17 cellular contexts compared by ENCODE assay signal in the genomic region with DNA sequence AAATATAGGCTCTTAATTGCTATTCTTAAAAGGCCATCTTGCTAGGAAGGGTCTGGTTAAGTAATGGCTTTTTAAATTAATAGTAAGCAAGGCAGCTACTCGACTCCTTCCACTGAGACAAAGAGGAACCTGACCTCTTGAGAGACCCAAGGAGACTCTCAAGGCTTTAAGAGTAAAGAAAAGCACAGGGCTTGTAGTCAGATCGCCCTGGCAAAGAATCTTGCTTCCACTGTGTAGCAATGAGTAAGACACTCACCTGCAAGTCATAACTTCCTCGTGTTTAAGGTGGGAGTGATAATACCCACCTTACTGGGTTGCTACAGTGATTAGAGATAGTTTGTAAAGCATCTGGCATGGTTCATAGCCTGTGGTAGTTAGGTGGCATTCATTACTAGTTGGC.
DNase-seq lines count a peak whose midpoint lies in the region; ATAC-seq and TF ChIP-seq lines count a peak whose summit lies in the region.
"Had no signal": no experiment of that assay in that cellular context is flagged by ENCODE, and none has a peak within 500 bp of the region (broad histone marks: within the 10 kb centered on the region; RNA-seq: fewer than 3 reads in every experiment).

No MANE protein-coding gene starts in this region.

- no peak overlapping the region for H3K4me3 ChIP-seq in right atrium auricular region
- no peak overlapping the region for H3K4me3 ChIP-seq in right cardiac atrium (ENCODE audit: low read length)
- H3K4me3 ChIP-seq in left lung, result no peak overlapping the region
- H3K4me3 ChIP-seq in WERI-Rb-1 (ENCODE audit: low read depth, low read length), result no peak overlapping the region
- no peak overlapping the region for H3K4me3 ChIP-seq in dorsolateral prefrontal cortex
- H3K4me3 ChIP-seq: BLaER1 had no signal

- TF ChIP-seq CTCF in right atrium auricular region (IDR thresholded peaks at IDR 0.05) (no peak), left lung (IDR thresholded peaks at IDR 0.05) (no peak), WERI-Rb-1 (IDR thresholded peaks at IDR 0.05; ENCODE audit: low read depth, low read length) (no peak), dorsolateral prefrontal cortex (IDR thresholded peaks at IDR 0.05 in 54 of 56, conservative IDR thresholded peaks at IDR 0.05 in 2 of 56; ENCODE audit: low read depth in 1 of 56, partially characterized antibody in 56 of 56) (no peak)

- H3K27me3 ChIP-seq in right atrium auricular region (no peaks in the 10 kb centered on the region), right cardiac atrium (ENCODE audit: control insufficient read depth, insufficient read depth) (no peaks in the 10 kb centered on the region), left lung (peaks cover 0 to 5% of the 10 kb centered on the region in 2 donors), WERI-Rb-1 (ENCODE audit: insufficient read depth, low read depth, severe bottlenecking) (no peaks in the 10 kb centered on the region), dorsolateral prefrontal cortex (no peaks in the 10 kb centered on the region)
- H3K27me3 ChIP-seq: BLaER1 had no signal

- H3K27ac ChIP-seq in right atrium auricular region (no peak overlapping the region), right cardiac atrium (ENCODE audit: low read length) (no peak overlapping the region), left lung (no peak overlapping the region), WERI-Rb-1 (no peak overlapping the region), dorsolateral prefrontal cortex (no peak overlapping the region)
- H3K27ac ChIP-seq: BLaER1 had no signal

- no peaks in the 10 kb centered on the region for H3K36me3 ChIP-seq in right atrium auricular region
- no peaks in the 10 kb centered on the region for H3K36me3 ChIP-seq in left lung
- H3K36me3 ChIP-seq in WERI-Rb-1, result no peaks in the 10 kb centered on the region
- H3K36me3 ChIP-seq: BLaER1 had no signal

- WGBS in right cardiac atrium, result 87% methylated on average over 3 of the region's 3 CpGs

- H3K9me3 ChIP-seq in right atrium auricular region, result peaks cover 0 to 4% of the 10 kb centered on the region in 2 donors
- no peaks in the 10 kb centered on the region for H3K9me3 ChIP-seq in right cardiac atrium (ENCODE audit: control insufficient read depth, low read length)
- no peaks in the 10 kb centered on the region for H3K9me3 ChIP-seq in left lung
- H3K9me3 ChIP-seq in WERI-Rb-1 (ENCODE audit: severe bottlenecking), result no peaks in the 10 kb centered on the region
- H3K9me3 ChIP-seq: Caco-2 had no signal

- no peak for ATAC-seq in right cardiac atrium
- peak; percentile 88 for ATAC-seq in left lung
- ATAC-seq in GM21529 (IDR thresholded peaks at IDR 0.05; ENCODE audit: unreplicated experiment), result no peak

- DNase-seq in right atrium auricular region (ENCODE audit: low spot score) (peak; percentile 2), right cardiac atrium (no peak), NCI-H82 (lab: John Stamatoyannopoulos, UW) (peak; percentile 61), left lung (no peak), WERI-Rb-1 (no peak), dorsolateral prefrontal cortex (no peak), kidney glomerular epithelial cell (lab: John Stamatoyannopoulos, UW) (no peak)
- DNase-seq: 8988T; AML-193; Caco-2; CD8-positive, alpha-beta memory T cell; DND-41; GDM1; GOT3; H9 had no signal

- intact Hi-C loops in right cardiac atrium (cut with DNase I) (no loop called here), left lung (cut with DNase I) (no loop called here), dorsolateral prefrontal cortex (cut with DNase I) (no loop called here)

- H3K4me1 ChIP-seq in right atrium auricular region (no peaks in the 10 kb centered on the region), right cardiac atrium (ENCODE audit: control insufficient read depth, insufficient read depth, low read length) (no peaks in the 10 kb centered on the region), left lung (peaks cover 0 to 8% of the 10 kb centered on the region in 2 donors)

Comparison
In these comparisons a context has a peak if more than half of its experiments do, and no peak if none do; other contexts are left out.
1. DNase-seq: peak in right atrium auricular region (single experiment) and NCI-H82 (single experiment); none in right cardiac atrium (0 of 3), left lung (0 of 2), WERI-Rb-1 (single experiment), dorsolateral prefrontal cortex (0 of 10) and kidney glomerular epithelial cell (single experiment).